In the genomic region with DNA sequence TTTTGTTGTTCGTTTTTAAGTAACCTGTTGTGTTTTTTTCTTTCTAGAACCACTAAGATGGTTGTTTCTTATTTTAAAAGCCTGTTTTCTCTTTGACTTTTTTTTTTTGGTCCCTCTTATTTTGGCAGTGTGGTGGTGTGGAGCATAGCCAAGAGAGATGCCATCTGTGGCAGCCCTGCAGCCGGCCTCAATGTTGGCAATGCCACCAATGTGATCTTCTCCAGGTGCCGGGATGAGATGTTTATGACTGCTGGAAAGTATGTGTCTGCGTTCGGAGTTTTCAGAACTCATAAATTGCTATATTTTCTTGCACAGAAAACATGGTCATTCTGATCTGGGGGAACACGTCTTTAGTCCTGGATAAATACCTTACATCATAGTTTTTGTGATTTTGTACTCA, we compare ENCODE assay signal across 23 cellular contexts. TPM values are rescaled to one million over a fixed set of nuclear protein-coding genes. Genes with fewer than 3 reads are reported as not detected.
"Had no signal": no experiment of that assay in that cellular context is flagged by ENCODE, and none has a peak within 500 bp of the region (broad histone marks: within the 10 kb centered on the region; RNA-seq: fewer than 3 reads in every experiment).

No MANE protein-coding gene starts in this region.

- DNase-seq: KBM-7; MV-4-11; NCI-H1048; NCI-H1105 treated with DMSO at 0.1 percent for 48 hours; NCI-H1417 treated with DMSO at 0.1 percent for 48 hours; NCI-H146; NCI-H1694 treated with DMSO at 0.1 percent for 48 hours; NCI-H1930; NCI-H2081; NCI-H2107; NCI-H2227 treated with DMSO at 0.1 percent for 48 hours; NCI-H524; NCI-H526 treated with DMSO at 0.1 percent for 48 hours; NCI-H748 treated with DMSO at 0.1 percent for 48 hours; NK-92 treated with Interleukin-12 subunit alpha and Interleukin-12 subunit beta, amount 100 ng/mL, for 24 hours; PC-3; SHP77 treated with DMSO at 0.1 percent for 48 hours; SJCRH30 had no signal

RNA-seq across cellular contexts. Expression of a gene that starts 17.6 kb away (rescaled TPM):
- total RNA-seq: HT-29, LHCN-M2, MCF 10A, OCI-LY7, Right ventricle myocardium inferior, SJCRH30 had no signal

RNA-seq across cellular contexts. Expression of a gene that starts 51.3 kb away (rescaled TPM):
- total RNA-seq: LHCN-M2, Right ventricle myocardium inferior had no signal
